ENCODE assay signal across 18 cellular contexts in the genomic region with DNA sequence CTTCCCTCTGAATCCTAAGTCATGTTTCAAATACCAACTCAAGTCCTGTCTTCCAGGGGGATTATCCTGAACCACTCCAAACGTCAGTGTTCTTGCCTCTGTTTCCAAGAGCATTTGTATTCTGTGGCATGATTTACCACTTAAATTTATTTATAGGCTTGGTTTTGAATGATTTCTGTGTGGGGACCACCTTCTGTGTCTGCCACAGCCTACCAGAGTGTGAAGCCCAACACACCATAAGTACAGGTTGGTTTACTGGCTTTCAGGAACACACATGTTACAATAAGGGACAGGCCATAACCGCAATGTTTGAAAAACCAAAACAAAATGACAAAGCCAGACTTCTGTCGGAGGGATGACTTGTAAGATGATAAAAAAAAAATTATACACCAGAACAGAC. TPM values are rescaled to one million over a fixed set of nuclear protein-coding genes. Genes with fewer than 3 reads are reported as not detected.
DNase-seq lines count a peak whose midpoint lies in the region; ATAC-seq and TF ChIP-seq lines count a peak whose summit lies in the region.
"Had no signal": no experiment of that assay in that cellular context is flagged by ENCODE, and none has a peak within 500 bp of the region (broad histone marks: within the 10 kb centered on the region; RNA-seq: fewer than 3 reads in every experiment).

No MANE protein-coding gene starts in this region.

- H3K4me2 ChIP-seq in mesendoderm (ENCODE audit: low read length) = no peak overlapping the region
- H3K4me2 ChIP-seq: SK-N-SH had no signal

- no peak for ATAC-seq in GM19035 (IDR thresholded peaks at IDR 0.05; ENCODE audit: unreplicated experiment)
- ATAC-seq in GM18517 (IDR thresholded peaks at IDR 0.05; ENCODE audit: unreplicated experiment) = no peak
- ATAC-seq: T-cell had no signal

- H3K4ac ChIP-seq in mesendoderm (ENCODE audit: low read depth, low read length) = no peak overlapping the region

- POLR2A ChIA-PET in HEK293 (lab: Yijun Ruan, JAX) = no interaction called here

- H3K36me3 ChIP-seq in HEK293 (ENCODE audit: control insufficient read depth in 2 of 2, insufficient read depth in 1 of 2, low read length in 2 of 2) = no peaks in the 10 kb centered on the region
- H3K36me3 ChIP-seq in mesendoderm (ENCODE audit: control insufficient read depth, insufficient read depth, low read length) = no peaks in the 10 kb centered on the region

- no CpG with 5 or more reads among the region's 3 CpGs for WGBS in mesendoderm (ENCODE audit: extremely low coverage, insufficient coverage, low lambda C conversion rate)

- no peak overlapping the region for H3K18ac ChIP-seq in mesendoderm (ENCODE audit: low read length)

- DNase-seq in DMS153 (lab: John Stamatoyannopoulos, UW) (peak; percentile 36), DMS153 treated with DMSO at 0.1 percent for 48 hours (lab: John Stamatoyannopoulos, UW; ENCODE audit: unreplicated experiment) (no peak), NCI-H2227 treated with DMSO at 0.1 percent for 48 hours (lab: John Stamatoyannopoulos, UW) (peak; percentile 14), mesendoderm (peak; percentile 24)
- no peak for DNase-seq in activated CD8-positive, alpha-beta memory T cell treated with anti-CD3 and anti-CD28 coated beads, Interleukin-2, amount 50 U/mL, for 48 hours
- DNase-seq: CD4-positive, alpha-beta memory T cell; GF-D8; NCI-H1436; NCI-H2081 treated with DMSO at 0.1 percent for 48 hours; NCI-H510A; Right ventricle myocardium superior; SK-N-SH; T-cell had no signal

- no peak overlapping the region for H3K56ac ChIP-seq in mesendoderm (ENCODE audit: low read length)

- H3K79me1 ChIP-seq in mesendoderm (ENCODE audit: low read length) = no peaks in the 10 kb centered on the region

- H3K4me1 ChIP-seq in HEK293 (ENCODE audit: control insufficient read depth, insufficient read depth, low read length) = peaks cover 10% of the 10 kb centered on the region
- no peaks in the 10 kb centered on the region for H3K4me1 ChIP-seq in mesendoderm (ENCODE audit: control insufficient read depth, low read depth, low read length)

- CTCF ChIA-PET in HEK293 (lab: Yijun Ruan, JAX) = no interaction called here

- H3K79me2 ChIP-seq in mesendoderm (ENCODE audit: control insufficient read depth, insufficient read depth, low read length) = no peaks in the 10 kb centered on the region

- H3K23ac ChIP-seq in mesendoderm (ENCODE audit: low read length) = no peak overlapping the region

- no peak overlapping the region for H4K5ac ChIP-seq in mesendoderm (ENCODE audit: low read length)

- H3K27ac ChIP-seq in HEK293 (ENCODE audit: extremely low read depth, low read depth, low read length) = no peak overlapping the region
- no peak overlapping the region for H3K27ac ChIP-seq in mesendoderm (ENCODE audit: low read depth, low read length)
- H3K27ac ChIP-seq: 22Rv1, HL-60 had no signal

- no peak overlapping the region for H3K9ac ChIP-seq in mesendoderm (ENCODE audit: low read length)
- H3K9ac ChIP-seq: SK-N-SH had no signal

- no peak overlapping the region for H2BK120ac ChIP-seq in mesendoderm (ENCODE audit: low read depth, low read length)

- no peak overlapping the region for H2AK5ac ChIP-seq in mesendoderm (ENCODE audit: low read length)

- H2BK5ac ChIP-seq in mesendoderm (ENCODE audit: low read length) = no peak overlapping the region

- no peak overlapping the region for H4K8ac ChIP-seq in mesendoderm (ENCODE audit: low read depth, low read length)

- TF ChIP-seq CTCF in HEK293 (tag by site-specific recombination; IDR thresholded peaks at IDR 0.05) = no peak

- H3K4me3 ChIP-seq in HEK293 (ENCODE audit: low read depth, low read length) (no peak overlapping the region), mesendoderm (ENCODE audit: low read length) (no peak overlapping the region)

- H2BK15ac ChIP-seq in mesendoderm (replicated peaks; ENCODE audit: low read depth) = no peak overlapping the region

- H3K27me3 ChIP-seq in mesendoderm (ENCODE audit: insufficient read depth, low read length, poor library complexity) = no peaks in the 10 kb centered on the region

- no peaks in the 10 kb centered on the region for H3K9me3 ChIP-seq in HEK293 (ENCODE audit: control insufficient read depth, insufficient read depth, low read depth, low read length)
- H3K9me3 ChIP-seq: SK-N-SH had no signal

TF ChIP-seq in HEK293, 187 proteins besides CTCF, POLR2A, EP300 and RAD21 (continues in another document):
- TF ChIP-seq MZF1 (tag by site-specific recombination; IDR thresholded peaks at IDR 0.05; ENCODE audit: borderline replicate concordance) (0 out of 2 replicates have a peak, but pooled peaks have one; percentile 58), ZFP3 (tag by site-specific recombination; IDR thresholded peaks at IDR 0.05; ENCODE audit: low read depth) (no peak), ZNF121 (tag by site-specific recombination; IDR thresholded peaks at IDR 0.05) (no peak), ZNF501 (tag by site-specific recombination; IDR thresholded peaks at IDR 0.05) (no peak)
- TF ChIP-seq, protein P1, sequence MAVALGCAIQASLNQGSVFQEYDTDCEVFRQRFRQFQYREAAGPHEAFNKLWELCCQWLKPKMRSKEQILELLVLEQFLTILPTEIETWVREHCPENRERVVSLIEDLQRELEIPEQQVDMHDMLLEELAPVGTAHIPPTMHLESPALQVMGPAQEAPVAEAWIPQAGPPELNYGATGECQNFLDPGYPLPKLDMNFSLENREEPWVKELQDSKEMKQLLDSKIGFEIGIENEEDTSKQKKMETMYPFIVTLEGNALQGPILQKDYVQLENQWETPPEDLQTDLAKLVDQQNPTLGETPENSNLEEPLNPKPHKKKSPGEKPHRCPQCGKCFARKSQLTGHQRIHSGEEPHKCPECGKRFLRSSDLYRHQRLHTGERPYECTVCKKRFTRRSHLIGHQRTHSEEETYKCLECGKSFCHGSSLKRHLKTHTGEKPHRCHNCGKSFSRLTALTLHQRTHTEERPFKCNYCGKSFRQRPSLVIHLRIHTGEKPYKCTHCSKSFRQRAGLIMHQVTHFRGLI (tag by site-specific recombination; IDR thresholded peaks at IDR 0.05) = peak; percentile 100
- TF ChIP-seq, protein P2, sequence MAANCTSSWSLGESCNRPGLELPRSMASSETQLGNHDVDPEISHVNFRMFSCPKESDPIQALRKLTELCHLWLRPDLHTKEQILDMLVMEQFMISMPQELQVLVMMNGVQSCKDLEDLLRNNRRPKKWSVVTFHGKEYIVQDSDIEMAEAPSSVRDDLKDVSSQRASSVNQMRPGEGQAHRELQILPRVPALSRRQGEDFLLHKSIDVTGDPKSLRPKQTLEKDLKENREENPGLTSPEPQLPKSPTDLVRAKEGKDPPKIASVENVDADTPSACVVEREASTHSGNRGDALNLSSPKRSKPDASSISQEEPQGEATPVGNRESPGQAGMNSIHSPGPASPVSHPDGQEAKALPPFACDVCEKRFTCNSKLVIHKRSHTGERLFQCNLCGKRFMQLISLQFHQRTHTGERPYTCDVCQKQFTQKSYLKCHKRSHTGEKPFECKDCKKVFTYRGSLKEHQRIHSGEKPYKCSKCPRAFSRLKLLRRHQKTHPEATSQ (tag by site-specific recombination; IDR thresholded peaks at IDR 0.05) = no peak
- TF ChIP-seq, protein P3, sequence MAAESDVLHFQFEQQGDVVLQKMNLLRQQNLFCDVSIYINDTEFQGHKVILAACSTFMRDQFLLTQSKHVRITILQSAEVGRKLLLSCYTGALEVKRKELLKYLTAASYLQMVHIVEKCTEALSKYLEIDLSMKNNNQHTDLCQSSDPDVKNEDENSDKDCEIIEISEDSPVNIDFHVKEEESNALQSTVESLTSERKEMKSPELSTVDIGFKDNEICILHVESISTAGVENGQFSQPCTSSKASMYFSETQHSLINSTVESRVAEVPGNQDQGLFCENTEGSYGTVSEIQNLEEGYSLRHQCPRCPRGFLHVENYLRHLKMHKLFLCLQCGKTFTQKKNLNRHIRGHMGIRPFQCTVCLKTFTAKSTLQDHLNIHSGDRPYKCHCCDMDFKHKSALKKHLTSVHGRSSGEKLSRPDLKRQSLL (tag by site-specific recombination; IDR thresholded peaks at IDR 0.05) = no peak
- TF ChIP-seq, protein P4, sequence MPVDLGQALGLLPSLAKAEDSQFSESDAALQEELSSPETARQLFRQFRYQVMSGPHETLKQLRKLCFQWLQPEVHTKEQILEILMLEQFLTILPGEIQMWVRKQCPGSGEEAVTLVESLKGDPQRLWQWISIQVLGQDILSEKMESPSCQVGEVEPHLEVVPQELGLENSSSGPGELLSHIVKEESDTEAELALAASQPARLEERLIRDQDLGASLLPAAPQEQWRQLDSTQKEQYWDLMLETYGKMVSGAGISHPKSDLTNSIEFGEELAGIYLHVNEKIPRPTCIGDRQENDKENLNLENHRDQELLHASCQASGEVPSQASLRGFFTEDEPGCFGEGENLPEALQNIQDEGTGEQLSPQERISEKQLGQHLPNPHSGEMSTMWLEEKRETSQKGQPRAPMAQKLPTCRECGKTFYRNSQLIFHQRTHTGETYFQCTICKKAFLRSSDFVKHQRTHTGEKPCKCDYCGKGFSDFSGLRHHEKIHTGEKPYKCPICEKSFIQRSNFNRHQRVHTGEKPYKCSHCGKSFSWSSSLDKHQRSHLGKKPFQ (tag by site-specific recombination; IDR thresholded peaks at IDR 0.05) = peak; percentile 79
- TF ChIP-seq, protein P5, sequence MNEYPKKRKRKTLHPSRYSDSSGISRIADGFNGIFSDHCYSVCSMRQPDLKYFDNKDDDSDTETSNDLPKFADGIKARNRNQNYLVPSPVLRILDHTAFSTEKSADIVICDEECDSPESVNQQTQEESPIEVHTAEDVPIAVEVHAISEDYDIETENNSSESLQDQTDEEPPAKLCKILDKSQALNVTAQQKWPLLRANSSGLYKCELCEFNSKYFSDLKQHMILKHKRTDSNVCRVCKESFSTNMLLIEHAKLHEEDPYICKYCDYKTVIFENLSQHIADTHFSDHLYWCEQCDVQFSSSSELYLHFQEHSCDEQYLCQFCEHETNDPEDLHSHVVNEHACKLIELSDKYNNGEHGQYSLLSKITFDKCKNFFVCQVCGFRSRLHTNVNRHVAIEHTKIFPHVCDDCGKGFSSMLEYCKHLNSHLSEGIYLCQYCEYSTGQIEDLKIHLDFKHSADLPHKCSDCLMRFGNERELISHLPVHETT (tag by site-specific recombination; IDR thresholded peaks at IDR 0.05) = no peak

RNA-seq across cellular contexts. Expression of a gene that starts 56.5 kb away (rescaled TPM):
- polyA plus RNA-seq in mesendoderm (2013, experiment 1 of 2) = 27.5 TPM
- polyA plus RNA-seq in mesendoderm (2013, experiment 2 of 2) = 27.8 TPM

Comparison
In these comparisons a context has a peak if more than half of its experiments do, and no peak if none do; other contexts are left out.
1. DNase-seq: peak in DMS153 (single experiment), NCI-H2227 treated with DMSO at 0.1 percent for 48 hours (single experiment) and mesendoderm (single experiment); none in DMS153 treated with DMSO at 0.1 percent for 48 hours (single experiment) and activated CD8-positive, alpha-beta memory T cell treated with anti-CD3 and anti-CD28 coated beads, Interleukin-2, amount 50 U/mL, for 48 hours (single experiment).